ENCODE assay signal across 13 cellular contexts in the genomic region with DNA sequence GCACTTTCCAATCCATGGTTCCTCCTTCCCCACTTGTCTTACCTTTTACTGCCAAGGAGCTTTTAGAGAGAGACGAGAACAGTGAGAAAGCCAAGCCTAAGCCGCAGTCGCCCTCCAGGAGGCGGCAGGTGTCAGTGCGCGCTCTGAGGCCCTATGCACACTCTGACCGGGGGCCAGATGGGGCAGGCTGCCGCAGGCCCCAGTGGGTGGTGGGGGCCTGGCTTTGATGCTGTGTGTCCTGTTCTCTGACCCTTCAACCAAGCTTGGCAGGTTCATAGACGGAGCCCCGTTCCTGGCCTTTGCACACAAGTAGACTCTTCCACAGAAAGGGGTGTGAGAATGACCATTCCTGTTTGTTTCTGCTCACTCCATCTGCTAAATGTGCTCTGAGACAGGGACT.
DNase-seq lines count a peak whose midpoint lies in the region; ATAC-seq and TF ChIP-seq lines count a peak whose summit lies in the region.
"Had no signal": no experiment of that assay in that cellular context is flagged by ENCODE, and none has a peak within 500 bp of the region (broad histone marks: within the 10 kb centered on the region; RNA-seq: fewer than 3 reads in every experiment).

No MANE protein-coding gene starts in this region.

- H3K27me3 Mint-ChIP-seq in WTC11 (ENCODE audit: low read depth) (no peaks in the 10 kb centered on the region), osteocyte (ENCODE audit: unreplicated experiment) (no peaks in the 10 kb centered on the region)
- H3K27me3 Mint-ChIP-seq: dendritic cell treated with granulocyte-macrophage colony-stimulating factor and Interleukin-4, amounts not matched to agents 40 ng/mL and 50 ng/mL, for 4 days had no signal

- no peak overlapping the region for H3K4me3 ChIP-seq in tibial nerve
- H3K4me3 ChIP-seq: SJCRH30 had no signal

- no peak for TF ChIP-seq POLR2A in tibial nerve (IDR thresholded peaks at IDR 0.05)

- H3K9me3 ChIP-seq in tibial nerve = no peaks in the 10 kb centered on the region
- H3K9me3 ChIP-seq: SJCRH30 had no signal

- no peaks in the 10 kb centered on the region for H3K4me1 ChIP-seq in tibial nerve
- H3K4me1 ChIP-seq: SJCRH30 had no signal

- H3K27ac Mint-ChIP-seq in WTC11 (peak overlapping the region; percentile 49; the same call in 1 of the 2 replicates), osteocyte (ENCODE audit: unreplicated experiment) (no peak overlapping the region)
- H3K27ac Mint-ChIP-seq: dendritic cell treated with granulocyte-macrophage colony-stimulating factor and Interleukin-4, amounts not matched to agents 40 ng/mL and 50 ng/mL, for 4 days had no signal

- H3K9me3 Mint-ChIP-seq in WTC11 = no peaks in the 10 kb centered on the region
- no peaks in the 10 kb centered on the region for H3K9me3 Mint-ChIP-seq in osteocyte (ENCODE audit: unreplicated experiment)
- H3K9me3 Mint-ChIP-seq: dendritic cell treated with granulocyte-macrophage colony-stimulating factor and Interleukin-4, amounts not matched to agents 40 ng/mL and 50 ng/mL, for 4 days had no signal

- peak; percentile 16 for DNase-seq in activated CD4-positive, CD25-positive, alpha-beta regulatory T cell treated with anti-CD3 and anti-CD28 coated beads, Interleukin-2, amount 50 U/mL, for 72 hours
- DNase-seq in activated CD4-positive, CD25-positive, alpha-beta regulatory T cell (lab: John Stamatoyannopoulos, UW) = no peak
- DNase-seq in GM10266 (ENCODE audit: extremely low spot score) (peak; percentile 16), WTC11 (ENCODE audit: low spot score) (no peak), osteocyte (ENCODE audit: extremely low spot score, unreplicated experiment) (peak; percentile 75), tibial nerve (ENCODE audit: low spot score in 2 of 2) (no peak)
- no peak for DNase-seq in activated effector memory CD4-positive, alpha-beta T cell treated with anti-CD3 and anti-CD28 coated beads, Interleukin-2, amount 50 U/mL, for 16 hours
- DNase-seq: anterior cingulate cortex; midbrain; stimulated activated CD4-positive, alpha-beta T cell treated with anti-CD3 and anti-CD28 coated beads, Interleukin-1b, Interleukin-23, amount 100 ng/mL, for 48 hours had no signal

- H3K4me3 Mint-ChIP-seq in WTC11 = no peak overlapping the region
- H3K4me3 Mint-ChIP-seq in osteocyte (ENCODE audit: unreplicated experiment) = no peak overlapping the region
- H3K4me3 Mint-ChIP-seq: dendritic cell treated with granulocyte-macrophage colony-stimulating factor and Interleukin-4, amounts not matched to agents 40 ng/mL and 50 ng/mL, for 4 days had no signal

- no peaks in the 10 kb centered on the region for H3K36me3 ChIP-seq in tibial nerve
- H3K36me3 ChIP-seq: SJCRH30 had no signal

- TF ChIP-seq CTCF in GM10266 (IDR thresholded peaks at IDR 0.05; ENCODE audit: control insufficient read depth, insufficient read depth, low read depth, missing control alignments) = no peak
- no peak for TF ChIP-seq CTCF in WTC11 (IDR thresholded peaks at IDR 0.05)
- TF ChIP-seq CTCF in osteocyte (IDR thresholded peaks at IDR 0.05) = no peak
- TF ChIP-seq CTCF in tibial nerve (IDR thresholded peaks at IDR 0.05) = no peak

- ATAC-seq in WTC11 (peak; percentile 54), HG02763 (IDR thresholded peaks at IDR 0.05; ENCODE audit: unreplicated experiment) (no peak)

- no peaks in the 10 kb centered on the region for H3K27me3 ChIP-seq in tibial nerve

- CTCF ChIA-PET in WTC11 (lab: Charles Lee) = interaction anchor here (1.0 to 2.1 kb wide), 5 partner anchors 18 to 97 kb away, joined by 3 to 6 read pairs (median 4); no protein-coding TSS in a partner anchor

- H3K36me3 Mint-ChIP-seq in WTC11 (peaks cover 12% of the 10 kb centered on the region), osteocyte (ENCODE audit: unreplicated experiment) (no peaks in the 10 kb centered on the region)

- no peak overlapping the region for H3K27ac ChIP-seq in tibial nerve
- H3K27ac ChIP-seq: SJCRH30 had no signal

- H3K4me1 Mint-ChIP-seq in WTC11 (no peaks in the 10 kb centered on the region), osteocyte (ENCODE audit: unreplicated experiment) (no peaks in the 10 kb centered on the region)

- POLR2A ChIA-PET in WTC11 (lab: Charles Lee) = no interaction called here

- TF ChIP-seq EP300 in tibial nerve (IDR thresholded peaks at IDR 0.05) = no peak

- 75 to 79% methylated on average over 10 of the region's 10 CpGs for WGBS in tibial nerve, 2 donors

TF ChIP-seq in WTC11, 78 proteins besides CTCF, POLR2A, EP300 and RAD21 (continues in another document):
- TF ChIP-seq GRHL2 (CRISPR knock-in tag; IDR thresholded peaks at IDR 0.05; ENCODE audit: insufficient replicate concordance, severe bottlenecking) = no peak
- TF ChIP-seq MAX (CRISPR knock-in tag; IDR thresholded peaks at IDR 0.05) = no peak
- TF ChIP-seq ARID4B (CRISPR knock-in tag; IDR thresholded peaks at IDR 0.05; ENCODE audit: borderline replicate concordance) = no peak
- TF ChIP-seq CREB1 (CRISPR knock-in tag; IDR thresholded peaks at IDR 0.05) = no peak
- no peak for TF ChIP-seq ZNF532 (CRISPR knock-in tag; IDR thresholded peaks at IDR 0.05; ENCODE audit: borderline replicate concordance)
- TF ChIP-seq ZNF138 (CRISPR knock-in tag; conservative IDR thresholded peaks at IDR 0.05) = no peak
- no peak for TF ChIP-seq ZNF219 (CRISPR knock-in tag; IDR thresholded peaks at IDR 0.05; ENCODE audit: borderline replicate concordance)
- no peak for TF ChIP-seq ZNF121 (CRISPR knock-in tag; IDR thresholded peaks at IDR 0.05)
- TF ChIP-seq FOXJ3 (CRISPR knock-in tag; IDR thresholded peaks at IDR 0.05; ENCODE audit: borderline replicate concordance) = no peak
- TF ChIP-seq GTF2I (CRISPR knock-in tag; conservative IDR thresholded peaks at IDR 0.05) = no peak
- TF ChIP-seq TCF7 (CRISPR knock-in tag; IDR thresholded peaks at IDR 0.05; ENCODE audit: low read depth) = no peak
- TF ChIP-seq ZNF396 (CRISPR knock-in tag; IDR thresholded peaks at IDR 0.05; ENCODE audit: borderline replicate concordance) = no peak
- TF ChIP-seq NFYB (CRISPR knock-in tag; conservative IDR thresholded peaks at IDR 0.05; ENCODE audit: low read depth) = no peak

Comparison
In these comparisons a context has a peak if more than half of its experiments do, and no peak if none do; other contexts are left out.
1. DNase-seq: peak in activated CD4-positive, CD25-positive, alpha-beta regulatory T cell treated with anti-CD3 and anti-CD28 coated beads, Interleukin-2, amount 50 U/mL, for 72 hours (single experiment), GM10266 (single experiment) and osteocyte (single experiment); none in activated CD4-positive, CD25-positive, alpha-beta regulatory T cell (0 of 4), WTC11 (single experiment), activated effector memory CD4-positive, alpha-beta T cell treated with anti-CD3 and anti-CD28 coated beads, Interleukin-2, amount 50 U/mL, for 16 hours (single experiment) and tibial nerve (0 of 2).